Comparison of ENCODE assay signal across 13 cellular contexts in genomic region chr11:44608654-44609027, GRCh38. TPM values are rescaled to one million over a fixed set of nuclear protein-coding genes. Genes with fewer than 3 reads are reported as not detected.
DNase-seq lines count a peak whose midpoint lies in the region; TF ChIP-seq lines count a peak whose summit lies in the region.
"Had no signal": no experiment of that assay in that cellular context is flagged by ENCODE, and none has a peak within 500 bp of the region (broad histone marks: within the 10 kb centered on the region; RNA-seq: fewer than 3 reads in every experiment).

No MANE protein-coding gene starts in this region.

- no TSS peak for BruUV-seq in Calu3 (replicated peaks; lab: Mats Ljungman, UMichigan)

- H3K4me3 ChIP-seq in spleen (peak overlapping the region in 1 of 8 donors; percentile 37), MM.1S (ENCODE audit: low read length) (no peak overlapping the region)
- H3K4me3 ChIP-seq: testis had no signal

- peaks cover 34% of the 10 kb centered on the region for H3K36me3 Mint-ChIP-seq in activated naive CD8-positive, alpha-beta T cell
- H3K36me3 Mint-ChIP-seq in Calu3 (ENCODE audit: insufficient read depth, unreplicated experiment) = no peaks in the 10 kb centered on the region

- no peaks in the 10 kb centered on the region for H3K9me3 ChIP-seq in spleen
- H3K9me3 ChIP-seq in MM.1S (replicated peaks; ENCODE audit: insufficient read depth, low read length) = no peaks in the 10 kb centered on the region
- H3K9me3 ChIP-seq: testis had no signal

- H4K20me1 ChIP-seq in MM.1S (ENCODE audit: insufficient read depth, low read length) = no peaks in the 10 kb centered on the region

- H3K4me3 Mint-ChIP-seq in activated naive CD8-positive, alpha-beta T cell = peak overlapping the region; percentile 49
- no peak overlapping the region for H3K4me3 Mint-ChIP-seq in Calu3 (ENCODE audit: low read depth, unreplicated experiment)
- H3K4me3 Mint-ChIP-seq: nephron had no signal

- H2AFZ ChIP-seq in MM.1S (ENCODE audit: low read length) = no peak overlapping the region

- H3K79me2 ChIP-seq in MM.1S (ENCODE audit: low read length) = no peaks in the 10 kb centered on the region

- WGBS in spleen, 5 donors = 57 to 82% (median 79%) methylated on average over 5 to 9 of the region's 9 CpGs

- peak; percentile 61 for DNase-seq in NCI-H446 treated with DMSO at 0.1 percent for 48 hours (lab: John Stamatoyannopoulos, UW)
- no peak for DNase-seq in NCI-H446 (lab: John Stamatoyannopoulos, UW)
- DNase-seq in NAMALWA (ENCODE audit: low spot score) = peak; percentile 27
- DNase-seq in spleen = no peak
- no peak for DNase-seq in A172 (ENCODE audit: low spot score)
- DNase-seq in MM.1S = no peak
- DNase-seq in Calu3 = no peak
- DNase-seq: GDM1, T1000, testis had no signal

- no peaks in the 10 kb centered on the region for H3K27me3 Mint-ChIP-seq in activated naive CD8-positive, alpha-beta T cell
- no peaks in the 10 kb centered on the region for H3K27me3 Mint-ChIP-seq in Calu3 (ENCODE audit: unreplicated experiment)

- peaks cover 45 to 91% (median 74%) of the 10 kb centered on the region in 6 donors for H3K4me1 ChIP-seq in spleen
- no peaks in the 10 kb centered on the region for H3K4me1 ChIP-seq in MM.1S (ENCODE audit: low read length)
- H3K4me1 ChIP-seq: testis had no signal

- peak overlapping the region; percentile 90 for H3K27ac Mint-ChIP-seq in activated naive CD8-positive, alpha-beta T cell
- H3K27ac Mint-ChIP-seq in Calu3 (ENCODE audit: unreplicated experiment) = no peak overlapping the region

- TF ChIP-seq POLR2A in spleen (IDR thresholded peaks at IDR 0.05) = no peak

- no peaks in the 10 kb centered on the region for H3F3A ChIP-seq in MM.1S (ENCODE audit: insufficient read depth, low read length)

- no peak overlapping the region for H3K4me2 ChIP-seq in MM.1S (ENCODE audit: low read depth, low read length)

- intact Hi-C loops in spleen (cut with DNase I; ENCODE audit: low total_unique reads) = loop anchor here (2.0 kb wide), 1 partner anchor 52 kb away; no protein-coding TSS in a partner anchor
- intact Hi-C loops in Calu3 (cut with micrococcal nuclease; ENCODE audit: unreplicated experiment) = no loop called here

- H3K9me3 Mint-ChIP-seq in activated naive CD8-positive, alpha-beta T cell (ENCODE audit: low read depth) = no peaks in the 10 kb centered on the region
- no peaks in the 10 kb centered on the region for H3K9me3 Mint-ChIP-seq in Calu3 (ENCODE audit: low read depth, unreplicated experiment)
- H3K9me3 Mint-ChIP-seq: nephron had no signal

- no peak overlapping the region for H3K9ac ChIP-seq in MM.1S (ENCODE audit: low read length)

- TF ChIP-seq CTCF in spleen (IDR thresholded peaks at IDR 0.05 in 8 of 11, conservative IDR thresholded peaks at IDR 0.05 in 3 of 11) (no peak), MM.1S (IDR thresholded peaks at IDR 0.05; ENCODE audit: low read length) (no peak), Calu3 (IDR thresholded peaks at IDR 0.05; ENCODE audit: unreplicated experiment) (no peak)

- H3K36me3 ChIP-seq in spleen = peaks cover 0 to 79% (median 11%) of the 10 kb centered on the region in 6 donors
- H3K36me3 ChIP-seq in MM.1S (replicated peaks; ENCODE audit: insufficient read depth, low read length) = peaks cover 3% of the 10 kb centered on the region; the same call in 1 of the 2 replicates

- no peaks in the 10 kb centered on the region for H3K9me2 ChIP-seq in MM.1S (replicated peaks; ENCODE audit: insufficient read depth, low read length)

- peaks cover 76% of the 10 kb centered on the region for H3K4me1 Mint-ChIP-seq in activated naive CD8-positive, alpha-beta T cell (ENCODE audit: low read depth)
- peaks cover 6% of the 10 kb centered on the region for H3K4me1 Mint-ChIP-seq in Calu3 (ENCODE audit: low read depth, unreplicated experiment)

- H3K27ac ChIP-seq in spleen = peak overlapping the region in 7 of 8 donors; percentile 4 to 88 (median 73)
- no peak overlapping the region for H3K27ac ChIP-seq in MM.1S (ENCODE audit: low read length)
- H3K27ac ChIP-seq: testis had no signal

- H3K27me3 ChIP-seq in spleen (replicated peaks in 1 of 7) (no peaks in the 10 kb centered on the region), MM.1S (replicated peaks; ENCODE audit: insufficient read depth, low read length) (no peaks in the 10 kb centered on the region)
- H3K27me3 ChIP-seq: testis had no signal

- CTCF ChIA-PET in Calu3 (lab: Charles Lee) = no interaction called here

RNA-seq across cellular contexts. Expression of gene CD82, which starts 43.2 kb away (rescaled TPM):
- total RNA-seq in spleen = 100 to 1,000 TPM in 4 of 7 donors, 10 to 100 TPM in 3; 65.3 to 174 (median 125) TPM
- 100 to 1,000 TPM in 1 of 3 donors, 10 to 100 TPM in 2; 27.8 to 111 (median 35.3) TPM for polyA plus RNA-seq in spleen
- 26.8 and 40.3 TPM in 2 replicates for total RNA-seq in A172 (2014; rRNA removed; shearing (Covaris generic))
- total RNA-seq in Calu3 (2022) = 26.4 and 32.6 TPM in 2 replicates
- total RNA-seq: HepG2 had no signal

Comparison
In these comparisons a context has a peak if more than half of its experiments do, and no peak if none do; other contexts are left out.
1. DNase-seq: peak in NCI-H446 treated with DMSO at 0.1 percent for 48 hours (single experiment) and NAMALWA (single experiment); none in NCI-H446 (0 of 2), spleen (single experiment), A172 (single experiment), MM.1S (single experiment) and Calu3 (single experiment).